In the genomic region with DNA sequence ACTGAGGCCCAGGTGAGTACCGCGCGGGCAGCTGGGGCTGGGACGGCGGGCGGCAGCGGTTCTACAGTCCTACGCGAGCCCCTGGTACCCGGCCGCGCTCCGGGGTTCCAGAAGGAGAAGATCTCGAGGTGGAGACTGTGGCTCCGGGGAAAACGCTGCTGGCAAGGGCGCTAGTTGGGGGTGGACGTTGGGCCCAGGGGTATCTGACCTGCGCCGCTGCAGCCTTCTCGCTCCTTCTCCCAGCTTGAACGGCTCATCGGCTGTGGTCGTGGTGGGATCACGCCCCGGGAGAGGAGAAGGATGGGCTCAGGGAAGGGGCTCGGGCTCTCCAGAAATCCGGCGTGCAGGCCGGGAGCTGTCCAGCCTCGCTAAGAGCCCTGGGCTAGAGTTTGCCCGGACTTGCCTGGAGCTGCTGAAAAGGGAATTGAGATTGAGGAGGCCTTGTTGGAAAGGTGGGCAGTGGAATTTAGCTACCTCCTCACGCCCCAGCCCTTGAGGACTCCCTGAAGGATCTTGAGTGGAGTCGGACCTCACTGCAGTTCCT, we compare ENCODE assay signal across 8 cellular contexts. TPM values are rescaled to one million over a fixed set of nuclear protein-coding genes. Genes with fewer than 3 reads are reported as not detected.
A peak's percentile ranks its signal among the peaks of the same experiment; 100 is the strongest.
DNase-seq lines count a peak whose midpoint lies in the region; ATAC-seq and TF ChIP-seq lines count a peak whose summit lies in the region.

No MANE protein-coding gene starts in this region.

- H3K27me3 Mint-ChIP-seq in natural killer cell (ENCODE audit: low read depth in 2 of 2), result peaks cover 9 to 23% of the 10 kb centered on the region in 2 donors

- H3K36me3 ChIP-seq in BJ (ENCODE audit: control insufficient read depth, insufficient read depth, low read length) (no peaks in the 10 kb centered on the region), ectodermal cell (ENCODE audit: control insufficient read depth, insufficient read depth, low read length) (peaks cover 6% of the 10 kb centered on the region)

- no peaks in the 10 kb centered on the region for H3K36me3 Mint-ChIP-seq in natural killer cell

- peak overlapping the region; percentile 86 for H3K4me3 Mint-ChIP-seq in natural killer cell

- POLR2A ChIA-PET in BJ (lab: Charles Lee), result no interaction called here

- peaks cover 35% of the 10 kb centered on the region for H3K4me1 ChIP-seq in ectodermal cell (ENCODE audit: control insufficient read depth, insufficient read depth, low read length)

- H3K4me1 Mint-ChIP-seq in natural killer cell, result peaks cover 10 to 28% of the 10 kb centered on the region in 2 donors

- H3K4me3 ChIP-seq in BJ (ENCODE audit: low read depth, low read length) (peak overlapping the region; percentile 49), ectodermal cell (ENCODE audit: insufficient read depth, low read depth, low read length) (peak overlapping the region; percentile 47)

- DNase-seq in BJ (ENCODE audit: low read depth) (no peak), M059J (ENCODE audit: low read depth) (peak; percentile 17), natural killer cell (no peak), NAMALWA (ENCODE audit: low spot score) (no peak), 8988T (no peak), DMS114 treated with DMSO at 0.1 percent for 48 hours (lab: John Stamatoyannopoulos, UW; ENCODE audit: unreplicated experiment) (no peak), G401 (ENCODE audit: low spot score) (no peak)

- no peaks in the 10 kb centered on the region for H3K9me3 Mint-ChIP-seq in natural killer cell

- H3K27me3 ChIP-seq in BJ (ENCODE audit: control insufficient read depth, insufficient read depth, low read length) (peaks cover 38% of the 10 kb centered on the region), ectodermal cell (ENCODE audit: control insufficient read depth, insufficient read depth, low read length, poor library complexity, severe bottlenecking) (peaks cover 35% of the 10 kb centered on the region)

- H3K27ac ChIP-seq in ectodermal cell (ENCODE audit: insufficient read depth, low read depth, low read length, poor library complexity, severe bottlenecking), result no peak overlapping the region

- no peak overlapping the region for H3K27ac Mint-ChIP-seq in natural killer cell

- in situ Hi-C loops in G401 (cut with HindIII; ENCODE audit: low sequenced_read_pairs), result no loop called here

- TF ChIP-seq CTCF in BJ (IDR thresholded peaks at IDR 0.05; ENCODE audit: insufficient read depth, low read depth, low read length) (no peak), natural killer cell (IDR thresholded peaks at IDR 0.05) (no peak)

- CTCF ChIA-PET in BJ (lab: Yijun Ruan, JAX), result interaction anchor here (0.9 to 1.5 kb wide), 3 partner anchors 10 to 23 kb away, joined by 3 read pairs; no protein-coding TSS in a partner anchor

- no peak for ATAC-seq in natural killer cell

- H3K9me3 ChIP-seq in ectodermal cell (ENCODE audit: control insufficient read depth, low read length), result no peaks in the 10 kb centered on the region

- WGBS in ectodermal cell, 2 experiments, result 2% methylated on average over 34 of the region's 34 CpGs

- intact Hi-C loops in natural killer cell (cut with micrococcal nuclease), result no loop called here

RNA-seq across cellular contexts. Expression of a gene that starts 1.1 kb away (rescaled TPM):
- not detected in 2 replicates for polyA plus RNA-seq in BJ (2011; rRNA removed)
- not detected in 2 replicates for polyA minus RNA-seq in BJ (2011; rRNA and poly(A)+ RNA removed)
- total RNA-seq in M059J (2014; rRNA removed; shearing (Covaris generic)), result not detected in 2 replicates
- polyA plus RNA-seq in ectodermal cell (2013, experiment 1 of 4), result 22.3 TPM
- polyA plus RNA-seq in ectodermal cell (2013, experiment 2 of 4), result 38.8 TPM
- polyA plus RNA-seq in ectodermal cell (2013, experiment 3 of 4), result 38.7 TPM
- polyA plus RNA-seq in ectodermal cell (2013, experiment 4 of 4), result 41.1 TPM
- total RNA-seq in natural killer cell, result under 1 TPM in 2 of 3 donors, not detected in 1; 0.12 to 0.15 TPM
- total RNA-seq in G401 (2014; rRNA removed; shearing (Covaris generic)), result not detected in 2 replicates

RNA-seq across cellular contexts. Expression of a gene that starts 35.1 kb away (rescaled TPM):
- polyA plus RNA-seq in BJ (2011; rRNA removed), result 18.3 and 29.6 TPM in 2 replicates
- polyA minus RNA-seq in BJ (2011; rRNA and poly(A)+ RNA removed), result 9.3 and 11.6 TPM in 2 replicates
- 69.6 and 103 TPM in 2 replicates for total RNA-seq in M059J (2014; rRNA removed; shearing (Covaris generic))
- polyA plus RNA-seq in ectodermal cell (2013, experiment 1 of 4), result 62.4 TPM
- polyA plus RNA-seq in ectodermal cell (2013, experiment 2 of 4), result 56.9 TPM
- polyA plus RNA-seq in ectodermal cell (2013, experiment 3 of 4), result 43.6 TPM
- 46.4 TPM for polyA plus RNA-seq in ectodermal cell (2013, experiment 4 of 4)
- total RNA-seq in natural killer cell, result 10 to 100 TPM; 13.4 to 20.7 (median 19.2) TPM
- total RNA-seq in G401 (2014; rRNA removed; shearing (Covaris generic)), result 60.5 and 134 TPM in 2 replicates

RNA-seq across cellular contexts. Expression of a gene that starts 42.4 kb away (rescaled TPM):
- polyA plus RNA-seq in BJ (2011; rRNA removed), result 7.9 and 13.0 TPM in 2 replicates
- 21.9 and 25.9 TPM in 2 replicates for polyA minus RNA-seq in BJ (2011; rRNA and poly(A)+ RNA removed)
- total RNA-seq in M059J (2014; rRNA removed; shearing (Covaris generic)), result 18.2 and 24.6 TPM in 2 replicates
- 19.7 TPM for polyA plus RNA-seq in ectodermal cell (2013, experiment 1 of 4)
- 21.9 TPM for polyA plus RNA-seq in ectodermal cell (2013, experiment 2 of 4)
- 21.2 TPM for polyA plus RNA-seq in ectodermal cell (2013, experiment 3 of 4)
- polyA plus RNA-seq in ectodermal cell (2013, experiment 4 of 4), result 20.4 TPM
- total RNA-seq in natural killer cell, result 10 to 100 TPM; 49.3 to 82.6 (median 53.6) TPM
- total RNA-seq in G401 (2014; rRNA removed; shearing (Covaris generic)), result 7.9 and 10.0 TPM in 2 replicates

RNA-seq across cellular contexts. Expression of a gene that starts 57.9 kb away (rescaled TPM):
- polyA plus RNA-seq in BJ (2011; rRNA removed), result 26.2 and 47.1 TPM in 2 replicates
- polyA minus RNA-seq in BJ (2011; rRNA and poly(A)+ RNA removed), result 15.8 and 17.2 TPM in 2 replicates
- total RNA-seq in M059J (2014; rRNA removed; shearing (Covaris generic)), result 187 and 209 TPM in 2 replicates
- 148 TPM for polyA plus RNA-seq in ectodermal cell (2013, experiment 1 of 4)
- 133 TPM for polyA plus RNA-seq in ectodermal cell (2013, experiment 2 of 4)
- 85.5 TPM for polyA plus RNA-seq in ectodermal cell (2013, experiment 3 of 4)
- 86.7 TPM for polyA plus RNA-seq in ectodermal cell (2013, experiment 4 of 4)
- total RNA-seq in natural killer cell, result 10 to 100 TPM; 48.7 to 75.8 (median 71.1) TPM
- total RNA-seq in G401 (2014; rRNA removed; shearing (Covaris generic)), result 115 and 149 TPM in 2 replicates
